ENCODE assay signal across 23 cellular contexts in the genomic region with DNA sequence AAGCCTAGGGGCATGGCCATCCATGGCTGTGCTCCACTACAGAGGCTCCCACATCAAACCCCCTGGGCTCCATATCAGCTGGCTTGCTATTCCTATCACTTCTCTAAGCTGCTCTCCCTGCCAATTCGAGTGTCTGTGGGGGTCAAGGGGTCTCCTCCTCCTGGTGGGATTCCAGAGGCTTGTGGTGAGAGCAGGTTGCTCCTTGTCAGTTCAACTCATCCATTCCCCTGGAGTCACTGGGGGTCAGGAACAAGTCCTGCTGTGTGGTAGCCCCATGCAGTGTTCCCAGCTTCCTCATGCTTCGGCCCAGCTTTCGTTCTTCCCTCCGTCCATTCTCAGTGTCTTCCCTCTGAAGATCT.
"Had no signal": no experiment of that assay in that cellular context is flagged by ENCODE, and none has a peak within 500 bp of the region (broad histone marks: within the 10 kb centered on the region; RNA-seq: fewer than 3 reads in every experiment).

No MANE protein-coding gene starts in this region.

- H3K4me1 Mint-ChIP-seq: activated B cell treated with CpG ODN at 0.5 μM for 24 hours; activated T-helper 17 cell treated with anti-CD3 and anti-CD28 coated beads, Interleukin-2, amount 50 U/mL, for 72 hours; central memory CD8-positive, alpha-beta T cell had no signal

- H3K27me3 ChIP-seq: breast epithelium, ovary, right atrium auricular region, upper lobe of left lung had no signal

- H3K4me3 Mint-ChIP-seq: activated B cell treated with CpG ODN at 0.5 μM for 24 hours; activated naive CD8-positive, alpha-beta T cell treated with anti-CD3 and anti-CD28 coated beads for 36 hours; activated T-cell treated with anti-CD3 and anti-CD28 coated beads, Interleukin-2, amount 50 U/mL, for 24 hours; activated T-helper 17 cell treated with anti-CD3 and anti-CD28 coated beads, Interleukin-2, amount 50 U/mL, for 72 hours; central memory CD8-positive, alpha-beta T cell; naive thymus-derived CD4-positive, alpha-beta T cell; T-helper 17 cell had no signal

- H3K27ac ChIP-seq: breast epithelium, lower lobe of right lung, neutrophil, ovary, psoas muscle, right atrium auricular region, upper lobe of left lung had no signal

- H3K27ac Mint-ChIP-seq: activated B cell treated with CpG ODN at 0.5 μM for 24 hours; activated naive CD8-positive, alpha-beta T cell treated with anti-CD3 and anti-CD28 coated beads for 36 hours; activated T-cell treated with anti-CD3 and anti-CD28 coated beads, Interleukin-2, amount 50 U/mL, for 24 hours; activated T-helper 17 cell treated with anti-CD3 and anti-CD28 coated beads, Interleukin-2, amount 50 U/mL, for 72 hours; naive thymus-derived CD4-positive, alpha-beta T cell; T-helper 17 cell had no signal

- H3K9me3 ChIP-seq: lower lobe of right lung, neutrophil, ovary, right atrium auricular region had no signal

- H3K36me3 ChIP-seq: breast epithelium, lower lobe of right lung, neutrophil, ovary, right atrium auricular region, upper lobe of left lung had no signal

- H3K36me3 Mint-ChIP-seq: activated naive CD8-positive, alpha-beta T cell treated with anti-CD3 and anti-CD28 coated beads for 36 hours had no signal

- DNase-seq: activated B cell treated with CpG ODN at 0.5 μM for 24 hours; activated CD4-positive, alpha-beta T cell treated with anti-CD3 and anti-CD28 coated beads for 4 hours; activated CD4-positive, alpha-beta T cell treated with anti-CD3 and anti-CD28 coated beads, Interleukin-2, amount 50 U/mL, for 48 hours; activated naive CD8-positive, alpha-beta T cell treated with anti-CD3 and anti-CD28 coated beads for 36 hours; activated T-cell treated with anti-CD3 and anti-CD28 coated beads, Interleukin-2, amount 50 U/mL, for 24 hours; effector memory CD4-positive, alpha-beta T cell; foreskin melanocyte; glutamatergic neuron; kidney; lower lobe of right lung; naive thymus-derived CD4-positive, alpha-beta T cell; ovary; psoas muscle; stimulated activated CD4-positive, alpha-beta T cell treated with anti-CD3 and anti-CD28 coated beads, Interleukin-12 subunit alpha, Interleukin-12 subunit beta, amount 100 ng/mL, for 4 hours; stimulated activated CD4-positive, alpha-beta T cell treated with anti-CD3 and anti-CD28 coated beads, Interleukin-4, amount 100 ng/mL, for 4 hours; stimulated activated naive CD8-positive, alpha-beta T cell treated with anti-CD3 and anti-CD28 coated beads, Interleukin-15, Interleukin-2, amounts not matched to agents 100 U/mL and 50 U/mL, for 24 hours; T-helper 17 cell had no signal

- ATAC-seq: activated T-helper 17 cell treated with anti-CD3 and anti-CD28 coated beads, Interleukin-2, amount 50 U/mL, for 72 hours; naive thymus-derived CD4-positive, alpha-beta T cell; stimulated activated naive CD8-positive, alpha-beta T cell treated with anti-CD3 and anti-CD28 coated beads, Interleukin-15, Interleukin-2, amounts not matched to agents 100 U/mL and 50 U/mL, for 24 hours; T-helper 17 cell had no signal

- H3K4me3 ChIP-seq: breast epithelium, lower lobe of right lung, ovary, psoas muscle, right atrium auricular region, upper lobe of left lung had no signal

- H3K4me1 ChIP-seq: breast epithelium, psoas muscle had no signal
